18 cellular contexts compared by ENCODE assay signal in the genomic region with DNA sequence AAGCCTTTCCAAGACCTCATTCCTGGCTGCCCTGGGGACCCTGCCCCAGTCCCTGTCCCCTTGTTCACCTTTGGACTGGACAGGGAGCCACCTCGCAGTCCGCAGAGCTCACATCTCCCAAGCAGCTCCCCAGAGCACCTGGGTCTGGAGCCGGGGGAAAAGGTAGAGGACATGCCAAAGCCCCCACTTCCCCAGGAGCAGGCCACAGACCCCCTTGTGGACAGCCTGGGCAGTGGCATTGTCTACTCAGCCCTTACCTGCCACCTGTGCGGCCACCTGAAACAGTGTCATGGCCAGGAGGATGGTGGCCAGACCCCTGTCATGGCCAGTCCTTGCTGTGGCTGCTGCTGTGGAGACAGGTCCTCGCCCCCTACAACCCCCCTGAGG. TPM values are rescaled to one million over a fixed set of nuclear protein-coding genes. Genes with fewer than 3 reads are reported as not detected.
DNase-seq lines count a peak whose midpoint lies in the region; TF ChIP-seq lines count a peak whose summit lies in the region.
"Had no signal": no experiment of that assay in that cellular context is flagged by ENCODE, and none has a peak within 500 bp of the region (broad histone marks: within the 10 kb centered on the region; RNA-seq: fewer than 3 reads in every experiment).

No MANE protein-coding gene starts in this region.

- H3K4me1 Mint-ChIP-seq in activated naive CD4-positive, alpha-beta T cell treated with anti-CD3 and anti-CD28 coated beads for 36 hours (ENCODE audit: low read depth) = peaks cover 56% of the 10 kb centered on the region
- peaks cover 55% of the 10 kb centered on the region for H3K4me1 Mint-ChIP-seq in activated T-helper 2 cell treated with anti-CD3 and anti-CD28 coated beads, Interferon-gamma antibody, Interleukin-2, Interleukin-4, amounts not matched to agents 10 μg/mL and 5 μg/mL and 100 μg/mL, durations not matched to agents 14 hours and 24 hours and 36 hours (ENCODE audit: low read depth)
- H3K4me1 Mint-ChIP-seq: nephron progenitor cell had no signal

- H3K4me3 Mint-ChIP-seq in activated naive CD4-positive, alpha-beta T cell treated with anti-CD3 and anti-CD28 coated beads for 36 hours = no peak overlapping the region
- no peak overlapping the region for H3K4me3 Mint-ChIP-seq in activated T-helper 2 cell treated with anti-CD3 and anti-CD28 coated beads, Interferon-gamma antibody, Interleukin-2, Interleukin-4, amounts not matched to agents 10 μg/mL and 5 μg/mL and 100 μg/mL, durations not matched to agents 14 hours and 24 hours and 36 hours (ENCODE audit: low read depth)
- H3K4me3 Mint-ChIP-seq: memory B cell, nephron progenitor cell had no signal

- CTCF ChIA-PET in activated naive CD4-positive, alpha-beta T cell treated with anti-CD3 and anti-CD28 coated beads for 36 hours (lab: Charles Lee) = interaction anchor here (0.9 kb wide), 1 partner anchor 128 kb away, joined by 3 read pairs; no protein-coding TSS in a partner anchor

- H3K36me3 Mint-ChIP-seq in activated naive CD4-positive, alpha-beta T cell treated with anti-CD3 and anti-CD28 coated beads for 36 hours (ENCODE audit: low read depth) = peaks cover 65% of the 10 kb centered on the region
- peaks cover 78% of the 10 kb centered on the region for H3K36me3 Mint-ChIP-seq in activated T-helper 2 cell treated with anti-CD3 and anti-CD28 coated beads, Interferon-gamma antibody, Interleukin-2, Interleukin-4, amounts not matched to agents 10 μg/mL and 5 μg/mL and 100 μg/mL, durations not matched to agents 14 hours and 24 hours and 36 hours (ENCODE audit: low read depth)

- no peaks in the 10 kb centered on the region for H3K4me1 ChIP-seq in HAP-1

- H3K4me3 ChIP-seq in fibroblast of pulmonary artery (replicated peaks; ENCODE audit: low read depth, low read length) (no peak overlapping the region), HAP-1 (no peak overlapping the region)

- in situ Hi-C loops in HAP-1 (cut with MboI; ENCODE audit: low sequenced_read_pairs) = no loop called here

- no peaks in the 10 kb centered on the region for H3K27me3 ChIP-seq in HAP-1 (ENCODE audit: low read depth)

- peak overlapping the region; percentile 99 for H3K27ac Mint-ChIP-seq in activated naive CD4-positive, alpha-beta T cell treated with anti-CD3 and anti-CD28 coated beads for 36 hours
- H3K27ac Mint-ChIP-seq in activated T-helper 2 cell treated with anti-CD3 and anti-CD28 coated beads, Interferon-gamma antibody, Interleukin-2, Interleukin-4, amounts not matched to agents 10 μg/mL and 5 μg/mL and 100 μg/mL, durations not matched to agents 14 hours and 24 hours and 36 hours = peak overlapping the region; percentile 88
- H3K27ac Mint-ChIP-seq: nephron progenitor cell had no signal

- DNase-seq in activated naive CD4-positive, alpha-beta T cell treated with anti-CD3 and anti-CD28 coated beads for 36 hours = no peak
- DNase-seq in activated naive CD4-positive, alpha-beta T cell treated with anti-CD3 and anti-CD28 coated beads, Interleukin-2, amount 50 U/mL, for 16 hours = no peak
- DNase-seq in activated T-helper 2 cell treated with anti-CD3 and anti-CD28 coated beads, Interferon-gamma antibody, Interleukin-2, Interleukin-4, amounts not matched to agents 10 μg/mL and 5 μg/mL and 100 μg/mL, durations not matched to agents 14 hours and 24 hours and 36 hours (ENCODE audit: low spot score) = no peak
- no peak for DNase-seq in fibroblast of pulmonary artery (ENCODE audit: low read depth)
- no peak for DNase-seq in NCI-H1694 (lab: John Stamatoyannopoulos, UW)
- DNase-seq in HAP-1 (ENCODE audit: low spot score in 2 of 2) = no peak
- DNase-seq in NCI-H1105 (lab: John Stamatoyannopoulos, UW) = no peak
- DNase-seq in SIG-M5 treated with dmso at 0.1 percent for 504 hours (lab: John Stamatoyannopoulos, UW; ENCODE audit: unreplicated experiment) = no peak
- DNase-seq: amniotic stem cell; COR-L47; Kasumi-1; NCI-H226; nephron progenitor cell; NK-92 treated with Interleukin-12 subunit alpha and Interleukin-12 subunit beta, amount 100 ng/mL, for 24 hours; stimulated activated naive CD8-positive, alpha-beta T cell treated with anti-CD3 and anti-CD28 coated beads, Interleukin-15, amount 100 ng/mL, for 72 hours had no signal

- peaks cover 4% of the 10 kb centered on the region for H3K9me3 Mint-ChIP-seq in activated naive CD4-positive, alpha-beta T cell treated with anti-CD3 and anti-CD28 coated beads for 36 hours
- H3K9me3 Mint-ChIP-seq in activated T-helper 2 cell treated with anti-CD3 and anti-CD28 coated beads, Interferon-gamma antibody, Interleukin-2, Interleukin-4, amounts not matched to agents 10 μg/mL and 5 μg/mL and 100 μg/mL, durations not matched to agents 14 hours and 24 hours and 36 hours = no peaks in the 10 kb centered on the region
- H3K9me3 Mint-ChIP-seq: nephron progenitor cell had no signal

- H3K27me3 Mint-ChIP-seq in activated naive CD4-positive, alpha-beta T cell treated with anti-CD3 and anti-CD28 coated beads for 36 hours (ENCODE audit: low read depth) = no peaks in the 10 kb centered on the region
- no peaks in the 10 kb centered on the region for H3K27me3 Mint-ChIP-seq in activated T-helper 2 cell treated with anti-CD3 and anti-CD28 coated beads, Interferon-gamma antibody, Interleukin-2, Interleukin-4, amounts not matched to agents 10 μg/mL and 5 μg/mL and 100 μg/mL, durations not matched to agents 14 hours and 24 hours and 36 hours (ENCODE audit: low read depth)
- H3K27me3 Mint-ChIP-seq: memory B cell; stimulated activated naive CD8-positive, alpha-beta T cell treated with anti-CD3 and anti-CD28 coated beads, Interleukin-15, amount 100 ng/mL, for 72 hours had no signal

- no peaks in the 10 kb centered on the region for H3K9me3 ChIP-seq in HAP-1

- intact Hi-C loops in activated naive CD4-positive, alpha-beta T cell treated with anti-CD3 and anti-CD28 coated beads for 36 hours (cut with micrococcal nuclease) = no loop called here
- intact Hi-C loops in activated T-helper 2 cell treated with anti-CD3 and anti-CD28 coated beads, Interferon-gamma antibody, Interleukin-2, Interleukin-4, amounts not matched to agents 10 μg/mL and 5 μg/mL and 100 μg/mL, durations not matched to agents 14 hours and 24 hours and 36 hours (cut with micrococcal nuclease) = loop anchor here (10.0 kb wide), 1 partner anchor 768 kb away; no protein-coding TSS in a partner anchor

- peak; percentile 6 for TF ChIP-seq CTCF in fibroblast of pulmonary artery (IDR thresholded peaks at IDR 0.05; ENCODE audit: low read length, missing control alignments)

- H3K36me3 ChIP-seq in HAP-1 (replicated peaks) = no peaks in the 10 kb centered on the region

RNA-seq across cellular contexts. Expression of gene IL21R, which starts 38.7 kb away (rescaled TPM):
- total RNA-seq in activated naive CD4-positive, alpha-beta T cell treated with anti-CD3 and anti-CD28 coated beads for 36 hours = 10 to 100 TPM; 93.8 to 99.2 TPM
- total RNA-seq in activated T-helper 2 cell treated with anti-CD3 and anti-CD28 coated beads, Interferon-gamma antibody, Interleukin-2, Interleukin-4, amounts not matched to agents 10 μg/mL and 5 μg/mL and 100 μg/mL, durations not matched to agents 14 hours and 24 hours and 36 hours = 84.2 and 84.5 TPM in 2 replicates
- total RNA-seq: G401, HT-29 had no signal

RNA-seq across cellular contexts. Expression of gene IL4R, which starts 49.5 kb away (rescaled TPM):
- 100 to 1,000 TPM; 162 to 170 TPM for total RNA-seq in activated naive CD4-positive, alpha-beta T cell treated with anti-CD3 and anti-CD28 coated beads for 36 hours
- 434 and 437 TPM in 2 replicates for total RNA-seq in activated T-helper 2 cell treated with anti-CD3 and anti-CD28 coated beads, Interferon-gamma antibody, Interleukin-2, Interleukin-4, amounts not matched to agents 10 μg/mL and 5 μg/mL and 100 μg/mL, durations not matched to agents 14 hours and 24 hours and 36 hours
